ENCODE assay signal across 1 cellular context in the genomic region with DNA sequence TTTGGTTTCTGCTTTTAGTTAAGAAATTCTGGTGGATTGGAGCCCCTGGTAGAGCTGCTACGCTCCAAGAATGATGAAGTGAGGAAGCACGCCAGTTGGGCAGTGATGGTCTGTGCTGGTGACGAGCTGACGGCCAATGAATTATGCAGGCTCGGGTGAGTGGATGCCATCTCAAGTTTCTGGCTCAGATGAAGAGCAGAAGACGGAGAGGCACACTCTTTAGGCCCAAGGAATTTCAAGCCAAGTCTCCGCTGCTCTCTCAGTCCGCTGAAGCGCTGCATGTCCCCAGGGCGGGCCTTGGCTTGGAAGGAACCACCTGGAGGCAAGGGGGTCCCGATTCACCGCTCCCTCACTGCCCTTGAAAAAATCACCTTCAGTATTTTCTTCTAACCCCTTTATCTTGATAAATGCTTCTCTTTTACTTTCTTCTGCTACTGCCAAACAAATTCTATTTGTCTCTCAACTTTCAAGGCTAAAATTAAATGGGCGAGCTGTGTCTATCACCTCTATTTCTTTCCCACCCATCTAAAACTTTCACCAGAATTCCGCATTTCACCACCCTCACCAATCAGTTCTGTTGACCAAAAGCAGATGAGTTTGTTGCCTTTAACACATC.
TF ChIP-seq lines count a peak whose summit lies in the region.

No MANE protein-coding gene starts in this region.

TF ChIP-seq in GM23338, 12 proteins besides CTCF, POLR2A, EP300 and RAD21:
- TF ChIP-seq, protein P1, sequence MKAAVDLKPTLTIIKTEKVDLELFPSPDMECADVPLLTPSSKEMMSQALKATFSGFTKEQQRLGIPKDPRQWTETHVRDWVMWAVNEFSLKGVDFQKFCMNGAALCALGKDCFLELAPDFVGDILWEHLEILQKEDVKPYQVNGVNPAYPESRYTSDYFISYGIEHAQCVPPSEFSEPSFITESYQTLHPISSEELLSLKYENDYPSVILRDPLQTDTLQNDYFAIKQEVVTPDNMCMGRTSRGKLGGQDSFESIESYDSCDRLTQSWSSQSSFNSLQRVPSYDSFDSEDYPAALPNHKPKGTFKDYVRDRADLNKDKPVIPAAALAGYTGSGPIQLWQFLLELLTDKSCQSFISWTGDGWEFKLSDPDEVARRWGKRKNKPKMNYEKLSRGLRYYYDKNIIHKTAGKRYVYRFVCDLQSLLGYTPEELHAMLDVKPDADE (IDR thresholded peaks at IDR 0.05), result no peak
- no peak for TF ChIP-seq CREB1 (CRISPR knock-in tag; IDR thresholded peaks at IDR 0.05; ENCODE audit: low read depth)
- no peak for TF ChIP-seq ZNF331 (CRISPR knock-in tag; IDR thresholded peaks at IDR 0.05; ENCODE audit: low read depth)
- TF ChIP-seq STAT1 (IDR thresholded peaks at IDR 0.05; ENCODE audit: unreplicated experiment), result no peak
- TF ChIP-seq, protein P2, sequence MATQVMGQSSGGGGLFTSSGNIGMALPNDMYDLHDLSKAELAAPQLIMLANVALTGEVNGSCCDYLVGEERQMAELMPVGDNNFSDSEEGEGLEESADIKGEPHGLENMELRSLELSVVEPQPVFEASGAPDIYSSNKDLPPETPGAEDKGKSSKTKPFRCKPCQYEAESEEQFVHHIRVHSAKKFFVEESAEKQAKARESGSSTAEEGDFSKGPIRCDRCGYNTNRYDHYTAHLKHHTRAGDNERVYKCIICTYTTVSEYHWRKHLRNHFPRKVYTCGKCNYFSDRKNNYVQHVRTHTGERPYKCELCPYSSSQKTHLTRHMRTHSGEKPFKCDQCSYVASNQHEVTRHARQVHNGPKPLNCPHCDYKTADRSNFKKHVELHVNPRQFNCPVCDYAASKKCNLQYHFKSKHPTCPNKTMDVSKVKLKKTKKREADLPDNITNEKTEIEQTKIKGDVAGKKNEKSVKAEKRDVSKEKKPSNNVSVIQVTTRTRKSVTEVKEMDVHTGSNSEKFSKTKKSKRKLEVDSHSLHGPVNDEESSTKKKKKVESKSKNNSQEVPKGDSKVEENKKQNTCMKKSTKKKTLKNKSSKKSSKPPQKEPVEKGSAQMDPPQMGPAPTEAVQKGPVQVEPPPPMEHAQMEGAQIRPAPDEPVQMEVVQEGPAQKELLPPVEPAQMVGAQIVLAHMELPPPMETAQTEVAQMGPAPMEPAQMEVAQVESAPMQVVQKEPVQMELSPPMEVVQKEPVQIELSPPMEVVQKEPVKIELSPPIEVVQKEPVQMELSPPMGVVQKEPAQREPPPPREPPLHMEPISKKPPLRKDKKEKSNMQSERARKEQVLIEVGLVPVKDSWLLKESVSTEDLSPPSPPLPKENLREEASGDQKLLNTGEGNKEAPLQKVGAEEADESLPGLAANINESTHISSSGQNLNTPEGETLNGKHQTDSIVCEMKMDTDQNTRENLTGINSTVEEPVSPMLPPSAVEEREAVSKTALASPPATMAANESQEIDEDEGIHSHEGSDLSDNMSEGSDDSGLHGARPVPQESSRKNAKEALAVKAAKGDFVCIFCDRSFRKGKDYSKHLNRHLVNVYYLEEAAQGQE (IDR thresholded peaks at IDR 0.05; ENCODE audit: unreplicated experiment), result no peak
- TF ChIP-seq ZNF114 (CRISPR knock-in tag; IDR thresholded peaks at IDR 0.05), result no peak
